In genomic region chr1:207528401-207528800, GRCh38 we compare ENCODE assay signal across 7 cellular contexts. TPM values are rescaled to one million over a fixed set of nuclear protein-coding genes. Genes with fewer than 3 reads are reported as not detected.
"Had no signal": no experiment of that assay in that cellular context is flagged by ENCODE, and none has a peak within 500 bp of the region (broad histone marks: within the 10 kb centered on the region; RNA-seq: fewer than 3 reads in every experiment).

No MANE protein-coding gene starts in this region.

RNA-seq across cellular contexts. Expression of gene CR1, which starts 32.4 kb away (rescaled TPM):
- total RNA-seq: activated T-helper 2 cell treated with anti-CD3 and anti-CD28 coated beads, Interferon-gamma antibody, Interleukin-2, Interleukin-4, amounts not matched to agents 10 μg/mL and 5 μg/mL and 100 μg/mL, durations not matched to agents 14 hours and 24 hours and 36 hours; LHCN-M2; NCI-H460; PC-9; RPMI7951; SJSA1 had no signal
- polyA plus RNA-seq: SK-N-SH had no signal
